ENCODE assay signal across 19 cellular contexts in genomic region chr6:147169529-147169928, GRCh38.
"Had no signal": no experiment of that assay in that cellular context is flagged by ENCODE, and none has a peak within 500 bp of the region (broad histone marks: within the 10 kb centered on the region; RNA-seq: fewer than 3 reads in every experiment).

No MANE protein-coding gene starts in this region.

- H3K4me1 Mint-ChIP-seq: natural killer cell, neural crest cell had no signal

- H3K9me3 Mint-ChIP-seq: natural killer cell, neural crest cell had no signal

- H3K27ac ChIP-seq: colonic mucosa, hepatocyte, pancreas, suprapubic skin, thyroid gland, upper lobe of right lung, vagina had no signal

- H3K36me3 ChIP-seq: colonic mucosa, pancreas, suprapubic skin, thyroid gland, upper lobe of right lung, vagina had no signal

- ATAC-seq: left colon, mucosa of descending colon, natural killer cell, pancreas, right cardiac atrium, upper lobe of right lung had no signal

- H3K4me2 ChIP-seq: hepatocyte had no signal

- H3K4me3 Mint-ChIP-seq: natural killer cell, neural crest cell had no signal

- H3K36me3 Mint-ChIP-seq: natural killer cell had no signal

- H3K27me3 Mint-ChIP-seq: progenitor cell of endocrine pancreas had no signal

- DNase-seq: colonic mucosa; dermis blood vessel endothelial cell; erythroblast; foreskin melanocyte; head of caudate nucleus; left colon; mucosa of descending colon; natural killer cell; pancreas; right cardiac atrium; stimulated activated CD4-positive, alpha-beta T cell treated with anti-CD3 and anti-CD28 coated beads, Interleukin-2, amount 100 ng/mL, for 24 hours; stimulated activated naive CD4-positive, alpha-beta T cell; thyroid gland; upper lobe of right lung had no signal

- H3K27me3 ChIP-seq: colonic mucosa, hepatocyte, pancreas, suprapubic skin, thyroid gland, upper lobe of right lung, vagina had no signal

- H3K9me3 ChIP-seq: colonic mucosa, mucosa of descending colon, pancreas, suprapubic skin, thyroid gland, upper lobe of right lung, vagina had no signal

- H3K4me1 ChIP-seq: colonic mucosa, pancreas, suprapubic skin, upper lobe of right lung, vagina had no signal

- H2AFZ ChIP-seq: hepatocyte had no signal

- H3K4me3 ChIP-seq: colonic mucosa, hepatocyte, mucosa of descending colon, pancreas, suprapubic skin, thyroid gland, upper lobe of right lung, vagina had no signal

- FAIRE-seq: pancreas had no signal

- H3K27ac Mint-ChIP-seq: natural killer cell, progenitor cell of endocrine pancreas had no signal
